In genomic region chr22:19898831-19899567, GRCh38 we compare ENCODE assay signal across 2 cellular contexts.
A peak's percentile ranks its signal among the peaks of the same experiment; 100 is the strongest.
TF ChIP-seq lines count a peak whose summit lies in the region.

No MANE protein-coding gene starts in this region.

TF ChIP-seq in HepG2, 621 proteins besides CTCF, POLR2A, EP300 and RAD21 (continues in another document):
- TF ChIP-seq NFE2 (CRISPR knock-in tag; IDR thresholded peaks at IDR 0.05) = 0 out of 2 replicates have a peak, but pooled peaks have one; percentile 13
- TF ChIP-seq KDM5B (CRISPR knock-in tag; IDR thresholded peaks at IDR 0.05; ENCODE audit: borderline replicate concordance) = peak; percentile 31; the same call in 1 of the 2 replicates
- peak; percentile 54; the same call in 1 of the 2 replicates for TF ChIP-seq ARID4A (CRISPR knock-in tag; IDR thresholded peaks at IDR 0.05; ENCODE audit: borderline replicate concordance)
- peak; percentile 64 for TF ChIP-seq MED1 (CRISPR knock-in tag; IDR thresholded peaks at IDR 0.05)
- peak; percentile 68; the same call in 1 of the 2 replicates for TF ChIP-seq HIVEP1 (CRISPR knock-in tag; IDR thresholded peaks at IDR 0.05)
- peak; percentile 65; the same call in 1 of the 2 replicates for TF ChIP-seq RARA (CRISPR knock-in tag; IDR thresholded peaks at IDR 0.05)
- 0 out of 2 replicates have a peak, but pooled peaks have one; percentile 12 for TF ChIP-seq SP4 (CRISPR knock-in tag; IDR thresholded peaks at IDR 0.05)
- peak; percentile 62 for TF ChIP-seq ZNF350 (CRISPR knock-in tag; IDR thresholded peaks at IDR 0.05; ENCODE audit: borderline replicate concordance, low read depth)
- TF ChIP-seq ZNF607 (CRISPR knock-in tag; IDR thresholded peaks at IDR 0.05; ENCODE audit: borderline replicate concordance) = peak; percentile 70; the same call in 1 of the 2 replicates
- TF ChIP-seq SMAD9 (CRISPR knock-in tag; IDR thresholded peaks at IDR 0.05) = no peak
- TF ChIP-seq DPF2 (CRISPR knock-in tag; IDR thresholded peaks at IDR 0.05; ENCODE audit: borderline replicate concordance, low read depth) = peak; percentile 64; the same call in 1 of the 2 replicates
- 0 out of 2 replicates have a peak, but pooled peaks have one; percentile 27 for TF ChIP-seq ZKSCAN8 (CRISPR knock-in tag; IDR thresholded peaks at IDR 0.05; ENCODE audit: borderline replicate concordance)
- TF ChIP-seq NONO (IDR thresholded peaks at IDR 0.05) = no peak
- TF ChIP-seq NONO (CRISPR knock-in tag; conservative IDR thresholded peaks at IDR 0.05) = peak; percentile 88
- no peak for TF ChIP-seq ZNF138 (CRISPR knock-in tag; IDR thresholded peaks at IDR 0.05; ENCODE audit: low read depth)
- TF ChIP-seq ZNF569 (CRISPR knock-in tag; IDR thresholded peaks at IDR 0.05; ENCODE audit: borderline replicate concordance) = no peak
- TF ChIP-seq FOXA1 (IDR thresholded peaks at IDR 0.05) = no peak
- peak; percentile 74 for TF ChIP-seq FOXA1 (CRISPR knock-in tag; IDR thresholded peaks at IDR 0.05)
- TF ChIP-seq, protein P1, sequence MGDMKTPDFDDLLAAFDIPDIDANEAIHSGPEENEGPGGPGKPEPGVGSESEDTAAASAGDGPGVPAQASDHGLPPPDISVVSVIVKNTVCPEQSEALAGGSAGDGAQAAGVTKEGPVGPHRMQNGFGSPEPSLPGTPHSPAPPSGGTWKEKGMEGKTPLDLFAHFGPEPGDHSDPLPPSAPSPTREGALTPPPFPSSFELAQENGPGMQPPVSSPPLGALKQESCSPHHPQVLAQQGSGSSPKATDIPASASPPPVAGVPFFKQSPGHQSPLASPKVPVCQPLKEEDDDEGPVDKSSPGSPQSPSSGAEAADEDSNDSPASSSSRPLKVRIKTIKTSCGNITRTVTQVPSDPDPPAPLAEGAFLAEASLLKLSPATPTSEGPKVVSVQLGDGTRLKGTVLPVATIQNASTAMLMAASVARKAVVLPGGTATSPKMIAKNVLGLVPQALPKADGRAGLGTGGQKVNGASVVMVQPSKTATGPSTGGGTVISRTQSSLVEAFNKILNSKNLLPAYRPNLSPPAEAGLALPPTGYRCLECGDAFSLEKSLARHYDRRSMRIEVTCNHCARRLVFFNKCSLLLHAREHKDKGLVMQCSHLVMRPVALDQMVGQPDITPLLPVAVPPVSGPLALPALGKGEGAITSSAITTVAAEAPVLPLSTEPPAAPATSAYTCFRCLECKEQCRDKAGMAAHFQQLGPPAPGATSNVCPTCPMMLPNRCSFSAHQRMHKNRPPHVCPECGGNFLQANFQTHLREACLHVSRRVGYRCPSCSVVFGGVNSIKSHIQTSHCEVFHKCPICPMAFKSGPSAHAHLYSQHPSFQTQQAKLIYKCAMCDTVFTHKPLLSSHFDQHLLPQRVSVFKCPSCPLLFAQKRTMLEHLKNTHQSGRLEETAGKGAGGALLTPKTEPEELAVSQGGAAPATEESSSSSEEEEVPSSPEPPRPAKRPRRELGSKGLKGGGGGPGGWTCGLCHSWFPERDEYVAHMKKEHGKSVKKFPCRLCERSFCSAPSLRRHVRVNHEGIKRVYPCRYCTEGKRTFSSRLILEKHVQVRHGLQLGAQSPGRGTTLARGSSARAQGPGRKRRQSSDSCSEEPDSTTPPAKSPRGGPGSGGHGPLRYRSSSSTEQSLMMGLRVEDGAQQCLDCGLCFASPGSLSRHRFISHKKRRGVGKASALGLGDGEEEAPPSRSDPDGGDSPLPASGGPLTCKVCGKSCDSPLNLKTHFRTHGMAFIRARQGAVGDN (CRISPR knock-in tag; IDR thresholded peaks at IDR 0.05) = peak; percentile 97
- no peak for TF ChIP-seq ZNF354B (CRISPR knock-in tag; IDR thresholded peaks at IDR 0.05)
- TF ChIP-seq GATAD1 (CRISPR knock-in tag; IDR thresholded peaks at IDR 0.05) = peak; percentile 19; the same call in 1 of the 2 replicates
- TF ChIP-seq ZNF563 (CRISPR knock-in tag; IDR thresholded peaks at IDR 0.05) = peak; percentile 69; the same call in 1 of the 2 replicates
- TF ChIP-seq, protein P2, sequence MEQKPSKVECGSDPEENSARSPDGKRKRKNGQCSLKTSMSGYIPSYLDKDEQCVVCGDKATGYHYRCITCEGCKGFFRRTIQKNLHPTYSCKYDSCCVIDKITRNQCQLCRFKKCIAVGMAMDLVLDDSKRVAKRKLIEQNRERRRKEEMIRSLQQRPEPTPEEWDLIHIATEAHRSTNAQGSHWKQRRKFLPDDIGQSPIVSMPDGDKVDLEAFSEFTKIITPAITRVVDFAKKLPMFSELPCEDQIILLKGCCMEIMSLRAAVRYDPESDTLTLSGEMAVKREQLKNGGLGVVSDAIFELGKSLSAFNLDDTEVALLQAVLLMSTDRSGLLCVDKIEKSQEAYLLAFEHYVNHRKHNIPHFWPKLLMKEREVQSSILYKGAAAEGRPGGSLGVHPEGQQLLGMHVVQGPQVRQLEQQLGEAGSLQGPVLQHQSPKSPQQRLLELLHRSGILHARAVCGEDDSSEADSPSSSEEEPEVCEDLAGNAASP (CRISPR knock-in tag; IDR thresholded peaks at IDR 0.05; ENCODE audit: borderline replicate concordance) = peak; percentile 24; the same call in 1 of the 2 replicates

TF ChIP-seq in H1, 55 proteins besides CTCF, POLR2A, EP300 and RAD21:
- TF ChIP-seq TEAD4 (IDR thresholded peaks at IDR 0.05; ENCODE audit: low read depth, low read length) (no peak), FOSL1 (IDR thresholded peaks at IDR 0.05; ENCODE audit: insufficient read depth, low read depth, low read length) (no peak), TAF7 (optimal IDR thresholded peaks at IDR 0.05; ENCODE audit: borderline replicate concordance, low read depth, low read length) (no peak), E2F6 (IDR thresholded peaks at IDR 0.05) (no peak), POU5F1 (IDR thresholded peaks at IDR 0.05; ENCODE audit: low read depth, low read length) (no peak), HDAC6 (IDR thresholded peaks at IDR 0.05; ENCODE audit: low read depth, low read length) (no peak), EGR1 (IDR thresholded peaks at IDR 0.05; ENCODE audit: borderline replicate concordance, low read depth, low read length) (no peak), CREB1 (IDR thresholded peaks at IDR 0.05) (no peak), TBP (IDR thresholded peaks at IDR 0.05; ENCODE audit: low read depth, low read length) (no peak), SIRT6 (IDR thresholded peaks at IDR 0.05; ENCODE audit: low read length) (no peak), KDM5A (IDR thresholded peaks at IDR 0.05; ENCODE audit: low read length) (no peak), RXRA (IDR thresholded peaks at IDR 0.05; ENCODE audit: insufficient read depth, low read depth, low read length) (no peak), ZNF274 (IDR thresholded peaks at IDR 0.05; ENCODE audit: borderline replicate concordance, extremely low read depth, low read length) (no peak)
TF ChIP-seq in H1: peak in this region for 0.
